ENCODE assay signal across 1 cellular context in the genomic region with DNA sequence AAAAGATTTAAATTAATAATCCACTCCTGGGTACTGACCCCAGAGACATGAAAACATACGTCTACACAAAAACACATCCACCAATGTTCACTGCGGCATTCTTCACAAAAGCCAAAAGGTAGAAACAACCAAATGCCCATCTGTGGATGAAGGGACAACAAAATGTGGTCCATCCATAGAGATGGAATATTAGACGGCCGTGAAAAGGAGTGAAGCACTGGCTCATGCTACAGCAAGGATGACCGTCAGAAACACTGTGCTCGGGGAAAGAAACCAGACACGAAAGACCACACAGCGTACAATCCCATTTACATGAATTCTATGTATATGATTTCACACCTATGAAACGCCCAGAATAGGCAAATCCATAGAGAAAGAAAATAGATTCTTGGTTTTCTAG.
A peak's percentile ranks its signal among the peaks of the same experiment; 100 is the strongest.
TF ChIP-seq lines count a peak whose summit lies in the region.

No MANE protein-coding gene starts in this region.

TF ChIP-seq in HEK293, 187 proteins besides CTCF, POLR2A, EP300 and RAD21:
- TF ChIP-seq, protein P1, sequence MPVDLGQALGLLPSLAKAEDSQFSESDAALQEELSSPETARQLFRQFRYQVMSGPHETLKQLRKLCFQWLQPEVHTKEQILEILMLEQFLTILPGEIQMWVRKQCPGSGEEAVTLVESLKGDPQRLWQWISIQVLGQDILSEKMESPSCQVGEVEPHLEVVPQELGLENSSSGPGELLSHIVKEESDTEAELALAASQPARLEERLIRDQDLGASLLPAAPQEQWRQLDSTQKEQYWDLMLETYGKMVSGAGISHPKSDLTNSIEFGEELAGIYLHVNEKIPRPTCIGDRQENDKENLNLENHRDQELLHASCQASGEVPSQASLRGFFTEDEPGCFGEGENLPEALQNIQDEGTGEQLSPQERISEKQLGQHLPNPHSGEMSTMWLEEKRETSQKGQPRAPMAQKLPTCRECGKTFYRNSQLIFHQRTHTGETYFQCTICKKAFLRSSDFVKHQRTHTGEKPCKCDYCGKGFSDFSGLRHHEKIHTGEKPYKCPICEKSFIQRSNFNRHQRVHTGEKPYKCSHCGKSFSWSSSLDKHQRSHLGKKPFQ (tag by site-specific recombination; IDR thresholded peaks at IDR 0.05) = no peak
- TF ChIP-seq ZNF146 (tag by site-specific recombination; IDR thresholded peaks at IDR 0.05) = peak; percentile 96
